In genomic region chr5:68260455-68260854, GRCh38 we compare ENCODE assay signal across 15 cellular contexts. TPM values are rescaled to one million over a fixed set of nuclear protein-coding genes. Genes with fewer than 3 reads are reported as not detected.
DNase-seq lines count a peak whose midpoint lies in the region; ATAC-seq, FAIRE-seq and TF ChIP-seq lines count a peak whose summit lies in the region.
"Had no signal": no experiment of that assay in that cellular context is flagged by ENCODE, and none has a peak within 500 bp of the region (broad histone marks: within the 10 kb centered on the region; RNA-seq: fewer than 3 reads in every experiment).

No MANE protein-coding gene starts in this region.

- peaks cover 28% of the 10 kb centered on the region for H3K36me3 Mint-ChIP-seq in activated T-helper 2 cell treated with anti-CD3 and anti-CD28 coated beads, Interferon-gamma antibody, Interleukin-2, Interleukin-4, amounts not matched to agents 10 μg/mL and 5 μg/mL and 100 μg/mL, durations not matched to agents 14 hours and 24 hours and 36 hours (ENCODE audit: low read depth)
- H3K36me3 Mint-ChIP-seq in memory B cell: peaks cover 3% of the 10 kb centered on the region

- TF ChIP-seq EP300 in tibial nerve (IDR thresholded peaks at IDR 0.05): no peak

- H3K27ac ChIP-seq in heart right ventricle (peak overlapping the region in 9 of 10 donors; percentile 16 to 86 (median 72)), tibial nerve (peak overlapping the region in 3 of 4 donors; percentile 16 to 91 (median 47))
- H3K27ac ChIP-seq: prostate gland had no signal

- ATAC-seq in heart right ventricle (no peak), left cardiac atrium (no peak), memory B cell (ENCODE audit: low read depth) (no peak), GM18517 (IDR thresholded peaks at IDR 0.05; ENCODE audit: unreplicated experiment) (no peak)

- H3K4me3 Mint-ChIP-seq in activated T-helper 2 cell treated with anti-CD3 and anti-CD28 coated beads, Interferon-gamma antibody, Interleukin-2, Interleukin-4, amounts not matched to agents 10 μg/mL and 5 μg/mL and 100 μg/mL, durations not matched to agents 14 hours and 24 hours and 36 hours (ENCODE audit: low read depth): no peak overlapping the region
- H3K4me3 Mint-ChIP-seq in memory B cell: no peak overlapping the region

- no peak for FAIRE-seq in D721Med (lab: Jason Lieb, UNC)

- DNase-seq in heart right ventricle: no peak
- no peak for DNase-seq in left cardiac atrium
- no peak for DNase-seq in activated T-helper 2 cell treated with anti-CD3 and anti-CD28 coated beads, Interferon-gamma antibody, Interleukin-2, Interleukin-4, amounts not matched to agents 10 μg/mL and 5 μg/mL and 100 μg/mL, durations not matched to agents 14 hours and 24 hours and 36 hours (ENCODE audit: low spot score)
- no peak for DNase-seq in memory B cell (ENCODE audit: low spot score in 2 of 2)
- DNase-seq in tibial nerve (ENCODE audit: low spot score in 2 of 2): no peak
- no peak for DNase-seq in D721Med (ENCODE audit: insufficient read length, low spot score)
- DNase-seq in RPMI8226: no peak
- DNase-seq: activated CD8-positive, alpha-beta memory T cell treated with anti-CD3 and anti-CD28 coated beads for 24 hours; DMS79; IMR-90; NCI-H146; NCI-H526 treated with DMSO at 0.1 percent for 48 hours; stimulated activated CD4-positive, alpha-beta T cell treated with anti-CD3 and anti-CD28 coated beads, Interleukin-1b, Interleukin-23, amount 100 ng/mL, for 48 hours had no signal

- H3K36me3 ChIP-seq in heart right ventricle (no peaks in the 10 kb centered on the region), tibial nerve (no peaks in the 10 kb centered on the region)
- H3K36me3 ChIP-seq: prostate gland had no signal

- intact Hi-C loops in heart right ventricle (cut with DNase I): loop anchor here in 2 of 10 donors (5.0 to 10.0 kb wide), 3 partner anchors 453 to 766 kb away; no protein-coding TSS in a partner anchor
- intact Hi-C loops in left cardiac atrium (cut with DNase I): no loop called here
- intact Hi-C loops in activated T-helper 2 cell treated with anti-CD3 and anti-CD28 coated beads, Interferon-gamma antibody, Interleukin-2, Interleukin-4, amounts not matched to agents 10 μg/mL and 5 μg/mL and 100 μg/mL, durations not matched to agents 14 hours and 24 hours and 36 hours (cut with micrococcal nuclease): loop anchor here (2.0 to 10.0 kb wide), 2 partner anchors 14 to 746 kb away; no protein-coding TSS in a partner anchor

- H3K9me3 Mint-ChIP-seq in activated T-helper 2 cell treated with anti-CD3 and anti-CD28 coated beads, Interferon-gamma antibody, Interleukin-2, Interleukin-4, amounts not matched to agents 10 μg/mL and 5 μg/mL and 100 μg/mL, durations not matched to agents 14 hours and 24 hours and 36 hours: no peaks in the 10 kb centered on the region
- no peaks in the 10 kb centered on the region for H3K9me3 Mint-ChIP-seq in memory B cell

- no peak for TF ChIP-seq POLR2A in tibial nerve (IDR thresholded peaks at IDR 0.05)

- H3K4me1 ChIP-seq in heart right ventricle (peaks cover 26 to 96% (median 93%) of the 10 kb centered on the region in 9 donors), tibial nerve (peaks cover 0 to 91% (median 73%) of the 10 kb centered on the region in 4 donors)

- H3K27me3 ChIP-seq in heart right ventricle (no peaks in the 10 kb centered on the region), tibial nerve (no peaks in the 10 kb centered on the region)

- H3K27ac Mint-ChIP-seq in activated T-helper 2 cell treated with anti-CD3 and anti-CD28 coated beads, Interferon-gamma antibody, Interleukin-2, Interleukin-4, amounts not matched to agents 10 μg/mL and 5 μg/mL and 100 μg/mL, durations not matched to agents 14 hours and 24 hours and 36 hours: peak overlapping the region; percentile 16
- peak overlapping the region; percentile 71 for H3K27ac Mint-ChIP-seq in memory B cell

- no peak for TF ChIP-seq CTCF in heart right ventricle (IDR thresholded peaks at IDR 0.05)
- no peak for TF ChIP-seq CTCF in tibial nerve (IDR thresholded peaks at IDR 0.05)
- TF ChIP-seq CTCF in D721Med (IDR thresholded peaks at IDR 0.05; ENCODE audit: insufficient read depth, missing control alignments): no peak

- no peaks in the 10 kb centered on the region for H3K27me3 Mint-ChIP-seq in activated T-helper 2 cell treated with anti-CD3 and anti-CD28 coated beads, Interferon-gamma antibody, Interleukin-2, Interleukin-4, amounts not matched to agents 10 μg/mL and 5 μg/mL and 100 μg/mL, durations not matched to agents 14 hours and 24 hours and 36 hours (ENCODE audit: low read depth)
- H3K27me3 Mint-ChIP-seq in memory B cell: no peaks in the 10 kb centered on the region

- H3K4me1 Mint-ChIP-seq in activated T-helper 2 cell treated with anti-CD3 and anti-CD28 coated beads, Interferon-gamma antibody, Interleukin-2, Interleukin-4, amounts not matched to agents 10 μg/mL and 5 μg/mL and 100 μg/mL, durations not matched to agents 14 hours and 24 hours and 36 hours (ENCODE audit: low read depth): peaks cover 71% of the 10 kb centered on the region
- H3K4me1 Mint-ChIP-seq in memory B cell: peaks cover 33% of the 10 kb centered on the region

- H3K4me3 ChIP-seq in heart right ventricle (no peak overlapping the region), tibial nerve (no peak overlapping the region)
- H3K4me3 ChIP-seq: prostate gland had no signal

- 71 to 78% methylated on average over 3 of the region's 3 CpGs for WGBS in heart right ventricle, 2 donors
- WGBS in tibial nerve, 2 donors: 75 to 77% methylated on average over 3 of the region's 3 CpGs

- H3K9me3 ChIP-seq in heart right ventricle (no peaks in the 10 kb centered on the region), tibial nerve (no peaks in the 10 kb centered on the region)
- H3K9me3 ChIP-seq: prostate gland had no signal

RNA-seq across cellular contexts. Expression of gene PIK3R1, which starts 44.9 kb away (rescaled TPM):
- total RNA-seq in heart right ventricle (100 to 1,000 TPM in 8 of 10 donors, 10 to 100 TPM in 2; 45.6 to 269 (median 148) TPM), left cardiac atrium (100 to 1,000 TPM in 1 of 2 donors, 10 to 100 TPM in 1; 61.8 to 127 TPM), tibial nerve (100 to 1,000 TPM; 166 to 621 (median 433) TPM)
- 10 to 100 TPM; 12.2 to 22.3 TPM for polyA plus RNA-seq in heart right ventricle
- 58.8 and 60.0 TPM in 2 replicates for total RNA-seq in activated T-helper 2 cell treated with anti-CD3 and anti-CD28 coated beads, Interferon-gamma antibody, Interleukin-2, Interleukin-4, amounts not matched to agents 10 μg/mL and 5 μg/mL and 100 μg/mL, durations not matched to agents 14 hours and 24 hours and 36 hours
